17 cellular contexts compared by ENCODE assay signal in the genomic region with DNA sequence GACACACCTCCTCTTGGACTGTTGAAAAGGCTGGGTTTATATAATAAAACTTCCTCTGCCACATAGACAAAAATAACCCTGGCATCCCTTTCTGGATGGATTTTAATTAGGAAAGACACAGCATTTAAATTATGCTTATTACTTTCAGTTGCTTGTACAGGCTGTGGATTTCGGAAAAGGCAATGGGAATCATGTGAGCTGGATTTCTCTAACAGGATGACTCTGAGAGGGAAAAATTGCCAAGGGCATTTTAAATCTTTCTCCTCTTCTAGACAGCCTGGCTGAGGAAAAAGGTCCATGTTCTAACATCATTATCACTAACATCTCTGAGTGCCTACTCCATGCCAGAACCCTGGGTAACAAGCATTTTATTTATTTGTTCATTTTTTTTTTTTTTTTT.
DNase-seq lines count a peak whose midpoint lies in the region; ATAC-seq and TF ChIP-seq lines count a peak whose summit lies in the region.
"Had no signal": no experiment of that assay in that cellular context is flagged by ENCODE, and none has a peak within 500 bp of the region (broad histone marks: within the 10 kb centered on the region; RNA-seq: fewer than 3 reads in every experiment).

No MANE protein-coding gene starts in this region.

- no peak for TF ChIP-seq CTCF in dorsolateral prefrontal cortex (IDR thresholded peaks at IDR 0.05 in 54 of 56, conservative IDR thresholded peaks at IDR 0.05 in 2 of 56; ENCODE audit: low read depth in 1 of 56, partially characterized antibody in 56 of 56)
- no peak for TF ChIP-seq CTCF in RWPE1 (conservative IDR thresholded peaks at IDR 0.05; ENCODE audit: low read depth)

- peaks cover 5% of the 10 kb centered on the region for H3K9me3 ChIP-seq in KOPT-K1 (ENCODE audit: insufficient read depth, low read length, poor library complexity, severe bottlenecking)
- H3K9me3 ChIP-seq: HAP-1 had no signal

- H3K4me3 ChIP-seq in dorsolateral prefrontal cortex = no peak overlapping the region
- H3K4me3 ChIP-seq: GM23338, HAP-1 had no signal

- intact Hi-C loops in dorsolateral prefrontal cortex (cut with DNase I) = loop anchor here in 1 of 2 donors (10.0 kb wide), 1 partner anchor 76 kb away; a partner anchor contains a TSS

- ATAC-seq in HG02610 (IDR thresholded peaks at IDR 0.05; ENCODE audit: unreplicated experiment) (no peak), HG03442 (IDR thresholded peaks at IDR 0.05; ENCODE audit: unreplicated experiment) (no peak)
- ATAC-seq: GM23338 had no signal

- POLR2A ChIA-PET in RWPE1 (lab: Yijun Ruan, JAX; ENCODE audit: low non-redundant PET) = no interaction called here

- no peaks in the 10 kb centered on the region for H3K27me3 ChIP-seq in dorsolateral prefrontal cortex

- no peaks in the 10 kb centered on the region for H3K36me3 ChIP-seq in KOPT-K1 (ENCODE audit: insufficient read depth, low read length)
- H3K36me3 ChIP-seq: HAP-1 had no signal

- DNase-seq in dorsolateral prefrontal cortex (no peak), inferior parietal cortex (ENCODE audit: extremely low spot score) (peak; percentile 61), superior temporal gyrus (ENCODE audit: extremely low spot score) (peak; percentile 73), GOT3 (lab: John Stamatoyannopoulos, UW) (no peak), RWPE1 (ENCODE audit: low spot score) (no peak)
- DNase-seq: Calu3; CD4-positive, alpha-beta memory T cell; COR-L47; DMS53; DMS79 treated with DMSO at 0.1 percent for 48 hours; GF-D8; HFFc6 had no signal

- H3K27ac ChIP-seq in KOPT-K1 (ENCODE audit: low read depth, low read length, poor library complexity, severe bottlenecking) (peak overlapping the region; percentile 97), dorsolateral prefrontal cortex (peak overlapping the region in 32 of 59 donors; percentile 2 to 74 (median 40)), RWPE1 (no peak overlapping the region)

- CTCF ChIA-PET in RWPE1 (lab: Yijun Ruan, JAX) = no interaction called here

Comparison
In these comparisons a context has a peak if more than half of its experiments do, and no peak if none do; other contexts are left out.
1. DNase-seq: peak in inferior parietal cortex (single experiment) and superior temporal gyrus (single experiment); none in dorsolateral prefrontal cortex (0 of 10), GOT3 (single experiment) and RWPE1 (single experiment).